8 cellular contexts compared by ENCODE assay signal in genomic region chr3:160941885-160942494, GRCh38.
DNase-seq lines count a peak whose midpoint lies in the region; ATAC-seq and TF ChIP-seq lines count a peak whose summit lies in the region.

No MANE protein-coding gene starts in this region.

- peak; percentile 65 for DNase-seq in AG10803 (ENCODE audit: low read depth)
- peak; percentile 32 to 69 for DNase-seq in activated CD4-positive, alpha-beta T cell treated with anti-CD3 and anti-CD28 coated beads, Interleukin-2, amount 50 U/mL, for 24 hours (ENCODE audit: low read depth in 1 of 2, low spot score in 1 of 2)
- peak; percentile 47 for DNase-seq in naive B cell
- DNase-seq in stimulated activated naive CD8-positive, alpha-beta T cell treated with anti-CD3 and anti-CD28 coated beads, Interleukin-15, amount 100 ng/mL, for 72 hours = peak; percentile 57 to 60
- no peak for DNase-seq in NCI-H526 treated with DMSO at 0.1 percent for 48 hours (lab: John Stamatoyannopoulos, UW)

- H3K4me3 ChIP-seq in AG10803 (ENCODE audit: low read length) = no peak overlapping the region
- peak overlapping the region; percentile 47 for H3K4me3 ChIP-seq in endocrine pancreas (ENCODE audit: control insufficient read depth, insufficient read depth, low read length)

- no peaks in the 10 kb centered on the region for H3K36me3 Mint-ChIP-seq in naive B cell

- ATAC-seq in GM19455 (IDR thresholded peaks at IDR 0.05; ENCODE audit: unreplicated experiment) = peak; percentile 93
- ATAC-seq in HG03521 (IDR thresholded peaks at IDR 0.05; ENCODE audit: unreplicated experiment) = peak; percentile 78
- peak; percentile 55 to 69 for ATAC-seq in naive B cell (ENCODE audit: low read depth in 2 of 2)
- peak; percentile 66 for ATAC-seq in stimulated activated naive CD8-positive, alpha-beta T cell treated with anti-CD3 and anti-CD28 coated beads, Interleukin-15, amount 100 ng/mL, for 72 hours

- H3K4me1 ChIP-seq in endocrine pancreas (ENCODE audit: control insufficient read depth, insufficient read depth, low read length) = no peaks in the 10 kb centered on the region

- no peaks in the 10 kb centered on the region for H3K9me3 ChIP-seq in endocrine pancreas (ENCODE audit: control insufficient read depth, low read length)

- H3K27me3 Mint-ChIP-seq in naive B cell = no peaks in the 10 kb centered on the region
- H3K27me3 Mint-ChIP-seq in stimulated activated naive CD8-positive, alpha-beta T cell treated with anti-CD3 and anti-CD28 coated beads, Interleukin-15, amount 100 ng/mL, for 72 hours = no peaks in the 10 kb centered on the region

- no peaks in the 10 kb centered on the region for H3K27me3 ChIP-seq in endocrine pancreas (ENCODE audit: control insufficient read depth, insufficient read depth, low read length)

- H3K9me3 Mint-ChIP-seq in naive B cell = peaks cover 0 to 3% (median 0%) of the 10 kb centered on the region in 7 donors
- H3K9me3 Mint-ChIP-seq in stimulated activated naive CD8-positive, alpha-beta T cell treated with anti-CD3 and anti-CD28 coated beads, Interleukin-15, amount 100 ng/mL, for 72 hours = no peaks in the 10 kb centered on the region

- no peak overlapping the region for H3K4me3 Mint-ChIP-seq in naive B cell
- no peak overlapping the region for H3K4me3 Mint-ChIP-seq in stimulated activated naive CD8-positive, alpha-beta T cell treated with anti-CD3 and anti-CD28 coated beads, Interleukin-15, amount 100 ng/mL, for 72 hours

- H3K27ac Mint-ChIP-seq in naive B cell = peak overlapping the region in 1 of 6 donors; percentile 12
- H3K27ac Mint-ChIP-seq in stimulated activated naive CD8-positive, alpha-beta T cell treated with anti-CD3 and anti-CD28 coated beads, Interleukin-15, amount 100 ng/mL, for 72 hours = no peak overlapping the region

- no peaks in the 10 kb centered on the region for H3K36me3 ChIP-seq in endocrine pancreas (ENCODE audit: control insufficient read depth, insufficient read depth, low read length)

- no peak overlapping the region for H3K9ac ChIP-seq in endocrine pancreas (ENCODE audit: control insufficient read depth, insufficient read depth, low read length)

- peak; percentile 94 for TF ChIP-seq CTCF in AG10803 (conservative IDR thresholded peaks at IDR 0.05; ENCODE audit: low read length)

- no peaks in the 10 kb centered on the region for H3K4me1 Mint-ChIP-seq in naive B cell
- no peaks in the 10 kb centered on the region for H3K4me1 Mint-ChIP-seq in stimulated activated naive CD8-positive, alpha-beta T cell treated with anti-CD3 and anti-CD28 coated beads, Interleukin-15, amount 100 ng/mL, for 72 hours
